In the genomic region with DNA sequence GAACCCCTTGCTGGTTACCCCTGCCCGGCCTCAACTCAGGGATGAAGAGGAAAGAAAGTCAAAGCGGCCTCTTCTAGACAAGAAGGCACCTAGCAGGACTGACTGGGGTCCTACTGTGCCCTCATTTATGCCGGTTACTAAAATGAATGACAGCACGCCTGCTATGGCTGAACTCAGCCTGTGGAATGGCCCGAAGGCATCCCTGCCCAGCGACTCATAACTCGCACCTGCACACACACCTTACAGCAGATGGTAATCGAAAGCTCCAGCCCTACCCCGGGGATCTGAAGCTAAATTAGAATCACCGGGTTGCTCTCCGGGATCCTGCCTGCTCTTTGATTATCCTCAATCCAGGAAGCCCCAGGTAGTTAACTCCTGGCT, we compare ENCODE assay signal across 8 cellular contexts. TPM values are rescaled to one million over a fixed set of nuclear protein-coding genes. Genes with fewer than 3 reads are reported as not detected.
DNase-seq lines count a peak whose midpoint lies in the region; ATAC-seq and TF ChIP-seq lines count a peak whose summit lies in the region.

No MANE protein-coding gene starts in this region.

- no peaks in the 10 kb centered on the region for H3K27me3 ChIP-seq in DND-41 (ENCODE audit: insufficient read depth, low read length, poor library complexity)
- H3K27me3 ChIP-seq in effector memory CD4-positive, alpha-beta T cell (replicated peaks; ENCODE audit: control insufficient read depth, insufficient read depth, low read length, poor library complexity, severe bottlenecking): no peaks in the 10 kb centered on the region
- no peaks in the 10 kb centered on the region for H3K27me3 ChIP-seq in osteoblast (ENCODE audit: insufficient read depth, low read length)

- no peak overlapping the region for H3K27ac Mint-ChIP-seq in activated T-cell treated with anti-CD3 and anti-CD28 coated beads, Interleukin-2, amount 50 U/mL, for 72 hours

- H3K4me2 ChIP-seq in DND-41 (ENCODE audit: insufficient read depth, low read length): peak overlapping the region; percentile 93
- peak overlapping the region; percentile 83 for H3K4me2 ChIP-seq in osteoblast (ENCODE audit: insufficient read depth, low read length)

- H3K9ac ChIP-seq in DND-41 (ENCODE audit: low read depth, low read length): peak overlapping the region; percentile 88

- H3K36me3 ChIP-seq in DND-41 (ENCODE audit: insufficient read depth, low read length): peaks cover 8% of the 10 kb centered on the region
- H3K36me3 ChIP-seq in effector memory CD4-positive, alpha-beta T cell (ENCODE audit: control insufficient read depth, insufficient read depth, low read length): no peaks in the 10 kb centered on the region
- H3K36me3 ChIP-seq in osteoblast (ENCODE audit: insufficient read depth, low read length): no peaks in the 10 kb centered on the region

- H3K4me3 ChIP-seq in DND-41 (ENCODE audit: low read depth in 1 of 2, low read length in 2 of 2) (peak overlapping the region in 1 of 2 experiments; percentile 89; a peak in 2 of 4 replicates), osteoblast (ENCODE audit: insufficient read depth, low read length) (peak overlapping the region; percentile 89)
- peak overlapping the region; percentile 79 for H3K4me3 ChIP-seq in effector memory CD4-positive, alpha-beta T cell (ENCODE audit: insufficient read depth, low read depth, low read length, poor library complexity, severe bottlenecking)

- H3K79me2 ChIP-seq in DND-41 (ENCODE audit: insufficient read depth, low read length) (peaks cover 41% of the 10 kb centered on the region), osteoblast (ENCODE audit: insufficient read depth, low read length) (peaks cover 37% of the 10 kb centered on the region)

- H3K27ac ChIP-seq in DND-41 (ENCODE audit: low read length) (no peak overlapping the region), osteoblast (ENCODE audit: low read depth, low read length) (peak overlapping the region; percentile 50)
- H3K27ac ChIP-seq in effector memory CD4-positive, alpha-beta T cell (ENCODE audit: insufficient read depth, low read length, poor library complexity, severe bottlenecking): no peak overlapping the region

- H3K27me3 Mint-ChIP-seq in activated T-cell treated with anti-CD3 and anti-CD28 coated beads, Interleukin-2, amount 50 U/mL, for 72 hours (ENCODE audit: low read depth): no peaks in the 10 kb centered on the region

- no peaks in the 10 kb centered on the region for H3K36me3 Mint-ChIP-seq in activated T-cell treated with anti-CD3 and anti-CD28 coated beads, Interleukin-2, amount 50 U/mL, for 72 hours (ENCODE audit: insufficient read depth in 2 of 2)

- peaks cover 32% of the 10 kb centered on the region for H3K4me1 ChIP-seq in DND-41 (ENCODE audit: insufficient read depth, low read length)
- H3K4me1 ChIP-seq in effector memory CD4-positive, alpha-beta T cell (ENCODE audit: control insufficient read depth, insufficient read depth, low read length, poor library complexity, severe bottlenecking): peaks cover 12% of the 10 kb centered on the region
- peaks cover 23% of the 10 kb centered on the region for H3K4me1 ChIP-seq in osteoblast (ENCODE audit: insufficient read depth, low read length)

- TF ChIP-seq CTCF in DND-41 (IDR thresholded peaks at IDR 0.05; ENCODE audit: borderline replicate concordance, extremely low read depth, low read length, poor library complexity, severe bottlenecking) (no peak), osteoblast (IDR thresholded peaks at IDR 0.05; ENCODE audit: extremely low read depth, low read depth, low read length) (no peak)

- H3K9me3 ChIP-seq in DND-41 (ENCODE audit: insufficient read depth, low read length, severe bottlenecking): no peaks in the 10 kb centered on the region
- no peaks in the 10 kb centered on the region for H3K9me3 ChIP-seq in effector memory CD4-positive, alpha-beta T cell (ENCODE audit: control insufficient read depth, low read length)
- H3K9me3 ChIP-seq in osteoblast (ENCODE audit: low read depth, low read length): no peaks in the 10 kb centered on the region

- H2AFZ ChIP-seq in DND-41 (ENCODE audit: low read depth, low read length): peak overlapping the region; percentile 90
- H2AFZ ChIP-seq in osteoblast (ENCODE audit: low read length): peak overlapping the region; percentile 91

- no peaks in the 10 kb centered on the region for H3K9me3 Mint-ChIP-seq in activated T-cell treated with anti-CD3 and anti-CD28 coated beads, Interleukin-2, amount 50 U/mL, for 72 hours

- ATAC-seq in DND-41 (ENCODE audit: insufficient read depth, low read depth): no peak
- no peak for ATAC-seq in activated T-cell treated with anti-CD3 and anti-CD28 coated beads, Interleukin-2, amount 50 U/mL, for 72 hours (replicated peaks in 1 of 2)

- no peak overlapping the region for H3K4me3 Mint-ChIP-seq in activated T-cell treated with anti-CD3 and anti-CD28 coated beads, Interleukin-2, amount 50 U/mL, for 72 hours

- DNase-seq in DND-41 (no peak), NCI-H526 (lab: John Stamatoyannopoulos, UW) (peak; percentile 26 to 57), osteoblast (ENCODE audit: insufficient read length, low spot score, missing footprints) (no peak), occipital lobe (lab: John Stamatoyannopoulos, UW) (no peak), NCI-H1048 (lab: John Stamatoyannopoulos, UW) (no peak)
- DNase-seq in effector memory CD4-positive, alpha-beta T cell: no peak
- no peak for DNase-seq in stimulated activated CD4-positive, alpha-beta T cell treated with anti-CD3 and anti-CD28 coated beads, Interleukin-4, amount 100 ng/mL, for 24 hours
- no peak for DNase-seq in activated T-cell treated with anti-CD3 and anti-CD28 coated beads, Interleukin-2, amount 50 U/mL, for 72 hours

- peaks cover 18% of the 10 kb centered on the region; the same call in 1 of the 2 replicates for H4K20me1 ChIP-seq in DND-41 (ENCODE audit: insufficient read depth, low read length)
- peaks cover 30% of the 10 kb centered on the region for H4K20me1 ChIP-seq in osteoblast (ENCODE audit: insufficient read depth, low read length)

- H3K4me1 Mint-ChIP-seq in activated T-cell treated with anti-CD3 and anti-CD28 coated beads, Interleukin-2, amount 50 U/mL, for 72 hours (ENCODE audit: low read depth): peaks cover 20% of the 10 kb centered on the region

RNA-seq across cellular contexts. Expression of a gene that starts 0.7 kb away (rescaled TPM):
- 189 and 344 TPM in 2 replicates for total RNA-seq in osteoblast
- 35.2 TPM for total RNA-seq in occipital lobe
- total RNA-seq in activated T-cell treated with anti-CD3 and anti-CD28 coated beads, Interleukin-2, amount 50 U/mL, for 72 hours: 10 to 100 TPM; 40.3 to 42.0 TPM

Comparison
In these comparisons a context has a peak if more than half of its experiments do, and no peak if none do; other contexts are left out.
1. DNase-seq: peak in NCI-H526 (2 of 2); none in DND-41 (single experiment), effector memory CD4-positive, alpha-beta T cell (0 of 3), osteoblast (single experiment), stimulated activated CD4-positive, alpha-beta T cell treated with anti-CD3 and anti-CD28 coated beads, Interleukin-4, amount 100 ng/mL, for 24 hours (single experiment), occipital lobe (single experiment), NCI-H1048 (single experiment) and activated T-cell treated with anti-CD3 and anti-CD28 coated beads, Interleukin-2, amount 50 U/mL, for 72 hours (0 of 2).